Comparison of ENCODE assay signal across 2 cellular contexts in genomic region chr9:4497855-4498254, GRCh38.
TF ChIP-seq lines count a peak whose summit lies in the region.

No MANE protein-coding gene starts in this region.

TF ChIP-seq in liver, 16 proteins besides CTCF, POLR2A, EP300 and RAD21:
- TF ChIP-seq YY1 (IDR thresholded peaks at IDR 0.05), result peak; percentile 16
- TF ChIP-seq HNF4A (conservative IDR thresholded peaks at IDR 0.05), result peak; percentile 33 to 53
- TF ChIP-seq REST (IDR thresholded peaks at IDR 0.05), result no peak
- no peak for TF ChIP-seq HNF4G (IDR thresholded peaks at IDR 0.05)
- TF ChIP-seq JUND (IDR thresholded peaks at IDR 0.05), result no peak
- TF ChIP-seq TAF1 (conservative IDR thresholded peaks at IDR 0.05), result no peak

TF ChIP-seq in HepG2, 621 proteins besides CTCF, POLR2A, EP300 and RAD21:
- no peak for TF ChIP-seq ZFP90 (CRISPR knock-in tag; IDR thresholded peaks at IDR 0.05; ENCODE audit: borderline replicate concordance)
- TF ChIP-seq SAFB2 (CRISPR knock-in tag; IDR thresholded peaks at IDR 0.05; ENCODE audit: borderline replicate concordance, low read depth), result no peak
- TF ChIP-seq KAT7 (CRISPR knock-in tag; IDR thresholded peaks at IDR 0.05; ENCODE audit: borderline replicate concordance), result no peak
- no peak for TF ChIP-seq HIVEP1 (CRISPR knock-in tag; IDR thresholded peaks at IDR 0.05)
- no peak for TF ChIP-seq ZNF138 (CRISPR knock-in tag; IDR thresholded peaks at IDR 0.05; ENCODE audit: low read depth)
- TF ChIP-seq ZNF549 (CRISPR knock-in tag; IDR thresholded peaks at IDR 0.05), result no peak
- no peak for TF ChIP-seq ZNF282 (IDR thresholded peaks at IDR 0.05; ENCODE audit: partially characterized antibody)
- TF ChIP-seq ZNF784 (CRISPR knock-in tag; IDR thresholded peaks at IDR 0.05; ENCODE audit: borderline replicate concordance), result no peak
- no peak for TF ChIP-seq POGZ (CRISPR knock-in tag; IDR thresholded peaks at IDR 0.05)
- TF ChIP-seq ZSCAN21 (CRISPR knock-in tag; IDR thresholded peaks at IDR 0.05; ENCODE audit: borderline replicate concordance), result no peak
- TF ChIP-seq GABPA (IDR thresholded peaks at IDR 0.05; ENCODE audit: low read depth, low read length), result no peak
- TF ChIP-seq GABPA (CRISPR knock-in tag; IDR thresholded peaks at IDR 0.05; ENCODE audit: low read depth), result no peak
- TF ChIP-seq RERE (CRISPR knock-in tag; IDR thresholded peaks at IDR 0.05; ENCODE audit: low read depth), result no peak
- no peak for TF ChIP-seq RFX1 (IDR thresholded peaks at IDR 0.05)
- TF ChIP-seq KDM3A (CRISPR knock-in tag; IDR thresholded peaks at IDR 0.05; ENCODE audit: low read depth), result no peak
- no peak for TF ChIP-seq ZNF597 (CRISPR knock-in tag; IDR thresholded peaks at IDR 0.05)
- TF ChIP-seq GLMP (CRISPR knock-in tag; IDR thresholded peaks at IDR 0.05; ENCODE audit: borderline replicate concordance), result no peak
- TF ChIP-seq ZBTB34 (CRISPR knock-in tag; IDR thresholded peaks at IDR 0.05), result no peak
- no peak for TF ChIP-seq IKZF1 (IDR thresholded peaks at IDR 0.05)
